ENCODE assay signal across 8 cellular contexts in the genomic region with DNA sequence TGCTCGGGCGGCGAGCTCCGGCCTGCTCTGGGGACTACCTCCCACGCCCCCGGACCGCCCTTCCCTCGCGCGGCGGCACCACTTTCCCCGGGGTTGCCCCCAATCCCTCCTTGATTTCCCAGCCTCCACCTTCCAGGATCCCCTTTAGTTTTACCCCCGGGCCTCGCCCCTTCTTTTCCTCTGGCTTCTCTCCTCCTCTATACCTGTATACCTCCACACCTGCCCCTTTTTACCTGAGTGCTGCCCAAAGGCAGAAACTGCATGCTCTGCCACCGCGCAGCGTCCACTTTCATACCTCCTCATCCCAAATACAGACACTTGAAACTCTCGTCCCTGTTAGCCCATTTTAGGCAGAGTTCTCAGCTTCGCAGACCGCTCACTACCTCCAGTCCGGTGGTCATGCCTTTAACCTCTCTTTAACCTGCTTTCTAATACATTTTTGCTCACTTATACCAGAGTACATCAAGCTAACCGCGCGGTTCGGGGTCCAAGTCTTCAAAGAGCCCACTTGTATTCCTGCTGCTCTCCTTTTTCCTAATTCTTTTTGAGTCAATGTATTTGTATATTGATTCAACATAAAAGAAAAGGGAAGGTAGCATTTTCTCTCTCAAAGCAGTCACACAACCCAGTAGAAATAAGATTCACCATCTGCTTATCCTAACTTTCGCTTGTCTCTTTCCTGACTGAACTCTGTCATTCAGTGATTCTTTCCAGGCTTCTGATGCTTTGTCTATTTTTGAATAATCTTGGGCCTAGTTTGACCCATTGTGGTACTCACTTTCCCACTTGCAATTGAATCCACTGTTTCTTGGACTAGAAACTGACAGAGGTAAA. TPM values are rescaled to one million over a fixed set of nuclear protein-coding genes. Genes with fewer than 3 reads are reported as not detected.
DNase-seq lines count a peak whose midpoint lies in the region; ATAC-seq, FAIRE-seq and TF ChIP-seq lines count a peak whose summit lies in the region.

No MANE protein-coding gene starts in this region.

- H3K36me3 ChIP-seq in RWPE2 (ENCODE audit: low read depth): no peaks in the 10 kb centered on the region
- no peaks in the 10 kb centered on the region for H3K36me3 ChIP-seq in duodenal mucosa (ENCODE audit: control insufficient read depth in 1 of 2, insufficient read depth in 2 of 2, low read length in 2 of 2)
- H3K36me3 ChIP-seq in mesenchymal stem cell (ENCODE audit: control insufficient read depth in 1 of 2, insufficient read depth in 2 of 2, low read depth in 1 of 2, low read length in 2 of 2): no peaks in the 10 kb centered on the region

- H2BK120ac ChIP-seq in mesenchymal stem cell (ENCODE audit: low read depth, low read length): peak overlapping the region; percentile 77

- H3K27ac ChIP-seq in RWPE2 (ENCODE audit: poor library complexity, severe bottlenecking) (peak overlapping the region; percentile 76), duodenal mucosa (ENCODE audit: low read depth, low read length) (peak overlapping the region; percentile 83), mesenchymal stem cell (ENCODE audit: low read length, poor library complexity, severe bottlenecking) (peak overlapping the region; percentile 20)

- H3K23ac ChIP-seq in mesenchymal stem cell (ENCODE audit: low read length in 2 of 2): no peak overlapping the region

- H3K27me3 ChIP-seq in RWPE2 (ENCODE audit: insufficient read depth, poor library complexity, severe bottlenecking) (no peaks in the 10 kb centered on the region), duodenal mucosa (ENCODE audit: control insufficient read depth in 1 of 2, insufficient read depth in 2 of 2, low read length in 2 of 2) (no peaks in the 10 kb centered on the region), mesenchymal stem cell (ENCODE audit: control insufficient read depth in 1 of 2, insufficient read depth in 1 of 2, low read length in 2 of 2) (no peaks in the 10 kb centered on the region)

- no peak overlapping the region for H2AFZ ChIP-seq in mesenchymal stem cell (ENCODE audit: low read depth, low read length)

- no peak for FAIRE-seq in urothelium cell line (lab: Jason Lieb, UNC)

- peak overlapping the region; percentile 89 for H4K8ac ChIP-seq in mesenchymal stem cell (ENCODE audit: low read length)

- H3K9ac ChIP-seq in duodenal mucosa (ENCODE audit: low read depth in 1 of 2, low read length in 2 of 2) (peak overlapping the region; percentile 67 to 87), mesenchymal stem cell (ENCODE audit: low read length) (peak overlapping the region; percentile 89)

- H3K18ac ChIP-seq in mesenchymal stem cell (ENCODE audit: low read depth in 1 of 2, low read length in 2 of 2): peak overlapping the region; percentile 84 to 97

- H2BK15ac ChIP-seq in mesenchymal stem cell (ENCODE audit: low read depth, poor library complexity, severe bottlenecking): peak overlapping the region; percentile 26

- peaks cover 10% of the 10 kb centered on the region for H3K79me1 ChIP-seq in mesenchymal stem cell (replicated peaks; ENCODE audit: low read length, poor library complexity, severe bottlenecking)

- peak overlapping the region; percentile 82 for H4K91ac ChIP-seq in mesenchymal stem cell (ENCODE audit: low read length)

- H3K4me1 ChIP-seq in RWPE2 (ENCODE audit: insufficient read depth, poor library complexity, severe bottlenecking) (peaks cover 19% of the 10 kb centered on the region), duodenal mucosa (ENCODE audit: control insufficient read depth in 1 of 2, insufficient read depth in 2 of 2, low read length in 2 of 2) (peaks cover 27 to 29% of the 10 kb centered on the region in 2 donors), mesenchymal stem cell (ENCODE audit: control insufficient read depth, insufficient read depth, low read depth, low read length) (peaks cover 3% of the 10 kb centered on the region)

- H3K4ac ChIP-seq in mesenchymal stem cell (ENCODE audit: low read depth in 1 of 2, low read length in 2 of 2): peak overlapping the region; percentile 24 to 81

- peak overlapping the region; percentile 80 for H3K4me2 ChIP-seq in mesenchymal stem cell (ENCODE audit: low read length, poor library complexity, severe bottlenecking)

- peak; percentile 37 for DNase-seq in NCI-H1092 treated with DMSO at 0.1 percent for 48 hours (lab: John Stamatoyannopoulos, UW)
- DNase-seq in NCI-H1092 (lab: John Stamatoyannopoulos, UW): no peak
- DNase-seq in RWPE2 (ENCODE audit: low spot score): no peak
- peak; percentile 21 for DNase-seq in mesenchymal stem cell
- peak; percentile 12 for DNase-seq in urothelium cell line (ENCODE audit: low spot score)

- no peak overlapping the region for H2AK5ac ChIP-seq in mesenchymal stem cell (ENCODE audit: low read length, severe bottlenecking)

- ATAC-seq in HG02885 (IDR thresholded peaks at IDR 0.05; ENCODE audit: poor library complexity, unreplicated experiment): peak; percentile 0
- ATAC-seq in RWPE2 (ENCODE audit: low read depth): peak; percentile 52
- ATAC-seq in HG02763 (IDR thresholded peaks at IDR 0.05; ENCODE audit: unreplicated experiment): no peak

- H2BK5ac ChIP-seq in mesenchymal stem cell (ENCODE audit: low read depth, low read length, poor library complexity, severe bottlenecking): no peak overlapping the region

- WGBS in mesenchymal stem cell: under 1% methylated on average over 22 of the region's 26 CpGs

- TF ChIP-seq CTCF in RWPE2 (IDR thresholded peaks at IDR 0.05; ENCODE audit: poor library complexity, severe bottlenecking): no peak

- no peaks in the 10 kb centered on the region for H3K9me3 ChIP-seq in RWPE2 (ENCODE audit: severe bottlenecking)
- H3K9me3 ChIP-seq in duodenal mucosa (ENCODE audit: control insufficient read depth in 1 of 2, low read length in 2 of 2): no peaks in the 10 kb centered on the region
- H3K9me3 ChIP-seq in mesenchymal stem cell (ENCODE audit: control insufficient read depth, low read length): no peaks in the 10 kb centered on the region

- peak overlapping the region; percentile 57 for H3K4me3 ChIP-seq in RWPE2 (ENCODE audit: severe bottlenecking)
- peak overlapping the region; percentile 89 to 91 for H3K4me3 ChIP-seq in duodenal mucosa (ENCODE audit: low read depth in 1 of 2, low read length in 2 of 2)
- H3K4me3 ChIP-seq in mesenchymal stem cell (ENCODE audit: insufficient read depth in 1 of 2, low read depth in 1 of 2, low read length in 2 of 2): peak overlapping the region; percentile 92 to 100

- H3K14ac ChIP-seq in mesenchymal stem cell (ENCODE audit: low read length in 2 of 2): peak overlapping the region in 1 of 2 experiments; percentile 18

- no peak overlapping the region for H2BK12ac ChIP-seq in mesenchymal stem cell (ENCODE audit: low read length in 2 of 2)

RNA-seq across cellular contexts. Expression of a gene that starts 0.9 kb away (rescaled TPM):
- polyA plus RNA-seq in mesenchymal stem cell (2013, experiment 1 of 2): 8.6 TPM
- 9.9 TPM for polyA plus RNA-seq in mesenchymal stem cell (2013, experiment 2 of 2)

Comparison
In these comparisons a context has a peak if more than half of its experiments do, and no peak if none do; other contexts are left out.
1. DNase-seq: peak in NCI-H1092 treated with DMSO at 0.1 percent for 48 hours (single experiment), mesenchymal stem cell (single experiment) and urothelium cell line (single experiment); none in NCI-H1092 (single experiment) and RWPE2 (single experiment).
2. H3K27ac ChIP-seq: peak in every context shown above with its lines; median percentile 83 in duodenal mucosa; 76 in RWPE2; 20 in mesenchymal stem cell.
3. Peak in every context shown above with its lines, with median percentiles within 50 percentile points of each other: H3K4me3 ChIP-seq.